ENCODE assay signal across 1 cellular context in the genomic region with DNA sequence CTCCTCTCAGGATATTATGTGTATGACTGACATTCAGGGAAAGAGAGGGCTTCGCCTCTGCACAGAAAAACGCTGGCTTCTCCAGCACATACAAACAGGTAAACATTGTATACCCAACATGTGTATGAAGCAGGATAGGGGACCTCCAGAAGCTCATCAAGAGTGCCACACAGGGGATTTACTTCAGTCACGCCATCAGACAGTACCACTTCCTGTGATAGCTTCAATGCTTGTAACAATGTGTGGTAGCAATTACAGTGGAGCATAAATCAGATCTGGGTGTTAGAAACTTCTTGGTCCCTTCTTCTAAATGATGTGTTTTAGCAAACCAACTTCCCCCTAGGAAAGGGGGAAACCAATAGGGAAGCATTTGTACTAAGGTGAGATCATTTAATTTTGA.
TF ChIP-seq lines count a peak whose summit lies in the region.

No MANE protein-coding gene starts in this region.

TF ChIP-seq in GM23338, 12 proteins besides CTCF, POLR2A, EP300 and RAD21 (continued from another document):
- TF ChIP-seq STAT1 (IDR thresholded peaks at IDR 0.05; ENCODE audit: unreplicated experiment) = no peak
- TF ChIP-seq, protein P1, sequence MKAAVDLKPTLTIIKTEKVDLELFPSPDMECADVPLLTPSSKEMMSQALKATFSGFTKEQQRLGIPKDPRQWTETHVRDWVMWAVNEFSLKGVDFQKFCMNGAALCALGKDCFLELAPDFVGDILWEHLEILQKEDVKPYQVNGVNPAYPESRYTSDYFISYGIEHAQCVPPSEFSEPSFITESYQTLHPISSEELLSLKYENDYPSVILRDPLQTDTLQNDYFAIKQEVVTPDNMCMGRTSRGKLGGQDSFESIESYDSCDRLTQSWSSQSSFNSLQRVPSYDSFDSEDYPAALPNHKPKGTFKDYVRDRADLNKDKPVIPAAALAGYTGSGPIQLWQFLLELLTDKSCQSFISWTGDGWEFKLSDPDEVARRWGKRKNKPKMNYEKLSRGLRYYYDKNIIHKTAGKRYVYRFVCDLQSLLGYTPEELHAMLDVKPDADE (IDR thresholded peaks at IDR 0.05) = no peak
- no peak for TF ChIP-seq JUNB (IDR thresholded peaks at IDR 0.05; ENCODE audit: unreplicated experiment)
- TF ChIP-seq, protein P2, sequence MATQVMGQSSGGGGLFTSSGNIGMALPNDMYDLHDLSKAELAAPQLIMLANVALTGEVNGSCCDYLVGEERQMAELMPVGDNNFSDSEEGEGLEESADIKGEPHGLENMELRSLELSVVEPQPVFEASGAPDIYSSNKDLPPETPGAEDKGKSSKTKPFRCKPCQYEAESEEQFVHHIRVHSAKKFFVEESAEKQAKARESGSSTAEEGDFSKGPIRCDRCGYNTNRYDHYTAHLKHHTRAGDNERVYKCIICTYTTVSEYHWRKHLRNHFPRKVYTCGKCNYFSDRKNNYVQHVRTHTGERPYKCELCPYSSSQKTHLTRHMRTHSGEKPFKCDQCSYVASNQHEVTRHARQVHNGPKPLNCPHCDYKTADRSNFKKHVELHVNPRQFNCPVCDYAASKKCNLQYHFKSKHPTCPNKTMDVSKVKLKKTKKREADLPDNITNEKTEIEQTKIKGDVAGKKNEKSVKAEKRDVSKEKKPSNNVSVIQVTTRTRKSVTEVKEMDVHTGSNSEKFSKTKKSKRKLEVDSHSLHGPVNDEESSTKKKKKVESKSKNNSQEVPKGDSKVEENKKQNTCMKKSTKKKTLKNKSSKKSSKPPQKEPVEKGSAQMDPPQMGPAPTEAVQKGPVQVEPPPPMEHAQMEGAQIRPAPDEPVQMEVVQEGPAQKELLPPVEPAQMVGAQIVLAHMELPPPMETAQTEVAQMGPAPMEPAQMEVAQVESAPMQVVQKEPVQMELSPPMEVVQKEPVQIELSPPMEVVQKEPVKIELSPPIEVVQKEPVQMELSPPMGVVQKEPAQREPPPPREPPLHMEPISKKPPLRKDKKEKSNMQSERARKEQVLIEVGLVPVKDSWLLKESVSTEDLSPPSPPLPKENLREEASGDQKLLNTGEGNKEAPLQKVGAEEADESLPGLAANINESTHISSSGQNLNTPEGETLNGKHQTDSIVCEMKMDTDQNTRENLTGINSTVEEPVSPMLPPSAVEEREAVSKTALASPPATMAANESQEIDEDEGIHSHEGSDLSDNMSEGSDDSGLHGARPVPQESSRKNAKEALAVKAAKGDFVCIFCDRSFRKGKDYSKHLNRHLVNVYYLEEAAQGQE (IDR thresholded peaks at IDR 0.05; ENCODE audit: unreplicated experiment) = no peak
- TF ChIP-seq NANOG (IDR thresholded peaks at IDR 0.05; ENCODE audit: borderline replicate concordance) = no peak
